ENCODE assay signal across 22 cellular contexts in genomic region chr6:139112146-139112545, GRCh38. TPM values are rescaled to one million over a fixed set of nuclear protein-coding genes. Genes with fewer than 3 reads are reported as not detected.
DNase-seq lines count a peak whose midpoint lies in the region; ATAC-seq and TF ChIP-seq lines count a peak whose summit lies in the region.
"Had no signal": no experiment of that assay in that cellular context is flagged by ENCODE, and none has a peak within 500 bp of the region (broad histone marks: within the 10 kb centered on the region; RNA-seq: fewer than 3 reads in every experiment).

No MANE protein-coding gene starts in this region.

- H3K79me2 ChIP-seq in Loucy (ENCODE audit: insufficient read depth, low read length) = no peaks in the 10 kb centered on the region
- H3K79me2 ChIP-seq in smooth muscle cell (ENCODE audit: low read depth) = no peaks in the 10 kb centered on the region

- H3K4me3 Mint-ChIP-seq in activated CD4-positive, alpha-beta T cell treated with anti-CD3 and anti-CD28 coated beads, Interleukin-2, amount 10 ng/mL, durations not matched to agents 7 days and 5 days = no peak overlapping the region
- H3K4me3 Mint-ChIP-seq in stimulated activated naive CD8-positive, alpha-beta T cell treated with anti-CD3 and anti-CD28 coated beads, Interleukin-15, amount 100 ng/mL, for 72 hours = no peak overlapping the region

- DNase-seq in activated CD4-positive, alpha-beta T cell treated with anti-CD3 and anti-CD28 coated beads, Interleukin-2, amount 10 ng/mL, durations not matched to agents 7 days and 5 days = no peak
- no peak for DNase-seq in activated CD4-positive, alpha-beta T cell treated with anti-CD3 and anti-CD28 coated beads, Interleukin-2, amount 50 U/mL, for 1 hour
- DNase-seq in choroid plexus epithelial cell (ENCODE audit: low read depth) = peak; percentile 28
- no peak for DNase-seq in smooth muscle cell (lab: John Stamatoyannopoulos, UW; ENCODE audit: unreplicated experiment)
- DNase-seq in SW480 (ENCODE audit: low spot score) = no peak
- DNase-seq in A172 (ENCODE audit: low spot score) = no peak
- no peak for DNase-seq in stimulated activated naive CD8-positive, alpha-beta T cell treated with anti-CD3 and anti-CD28 coated beads, Interleukin-15, amount 100 ng/mL, for 72 hours
- DNase-seq: activated CD4-positive, alpha-beta T cell treated with anti-CD3 and anti-CD28 coated beads for 4 hours; activated T-cell treated with anti-CD3 and anti-CD28 coated beads, Interleukin-2, amount 50 U/mL, for 4 hours; hippocampal formation; kidney glomerular epithelial cell; mesenchymal stem cell; NCI-H146; NCI-H774; psoas muscle; SK-N-SH; stimulated activated CD4-positive, alpha-beta T cell treated with anti-CD3 and anti-CD28 coated beads, Interleukin-4, amount 100 ng/mL, for 4 hours had no signal

- ATAC-seq in stimulated activated naive CD8-positive, alpha-beta T cell treated with anti-CD3 and anti-CD28 coated beads, Interleukin-15, amount 100 ng/mL, for 72 hours = no peak
- ATAC-seq: A549; activated T-cell treated with anti-CD3 and anti-CD28 coated beads, Interleukin-2, amount 50 U/mL, for 4 hours; Panc1; psoas muscle had no signal

- peaks cover 68% of the 10 kb centered on the region for H3K4me1 Mint-ChIP-seq in activated CD4-positive, alpha-beta T cell treated with anti-CD3 and anti-CD28 coated beads, Interleukin-2, amount 10 ng/mL, durations not matched to agents 7 days and 5 days
- H3K4me1 Mint-ChIP-seq in stimulated activated naive CD8-positive, alpha-beta T cell treated with anti-CD3 and anti-CD28 coated beads, Interleukin-15, amount 100 ng/mL, for 72 hours = peaks cover 79% of the 10 kb centered on the region

- H3K27ac ChIP-seq in smooth muscle cell (ENCODE audit: low read depth) = peak overlapping the region; percentile 69
- H3K27ac ChIP-seq: A549; BLaER1 treated with 17β-estradiol and CSF1 and Interleukin-3, amounts not matched to agents 10 nM and 100 nM; psoas muscle had no signal

- POLR2A ChIA-PET in activated CD4-positive, alpha-beta T cell treated with anti-CD3 and anti-CD28 coated beads, Interleukin-2, amount 10 ng/mL, durations not matched to agents 7 days and 5 days (lab: Charles Lee) = no interaction called here

- H3K9ac ChIP-seq in Loucy (ENCODE audit: low read depth, low read length, poor library complexity, severe bottlenecking) = no peak overlapping the region
- H3K9ac ChIP-seq in smooth muscle cell (ENCODE audit: low read depth) = no peak overlapping the region
- H3K9ac ChIP-seq: BLaER1 treated with 17β-estradiol and CSF1 and Interleukin-3, amounts not matched to agents 10 nM and 100 nM; SK-N-SH had no signal

- peaks cover 10% of the 10 kb centered on the region for H3K36me3 Mint-ChIP-seq in activated CD4-positive, alpha-beta T cell treated with anti-CD3 and anti-CD28 coated beads, Interleukin-2, amount 10 ng/mL, durations not matched to agents 7 days and 5 days (ENCODE audit: low read depth)

- peak overlapping the region; percentile 66 for H3K4me2 ChIP-seq in Loucy (ENCODE audit: low read depth, low read length, poor library complexity, severe bottlenecking)
- no peak overlapping the region for H3K4me2 ChIP-seq in smooth muscle cell
- H3K4me2 ChIP-seq: A549; BLaER1 treated with 17β-estradiol and CSF1 and Interleukin-3, amounts not matched to agents 10 nM and 100 nM; SK-N-SH had no signal

- H3K4me3 ChIP-seq in Loucy (ENCODE audit: low read length, poor library complexity, severe bottlenecking) (no peak overlapping the region), choroid plexus epithelial cell (ENCODE audit: low read depth, low read length) (no peak overlapping the region), smooth muscle cell (no peak overlapping the region)
- H3K4me3 ChIP-seq: A549; BLaER1 treated with 17β-estradiol and CSF1 and Interleukin-3, amounts not matched to agents 10 nM and 100 nM; psoas muscle; skin epidermis had no signal

- H3K9me3 Mint-ChIP-seq in activated CD4-positive, alpha-beta T cell treated with anti-CD3 and anti-CD28 coated beads, Interleukin-2, amount 10 ng/mL, durations not matched to agents 7 days and 5 days = peaks cover 5% of the 10 kb centered on the region
- peaks cover 0 to 6% of the 10 kb centered on the region in 2 donors for H3K9me3 Mint-ChIP-seq in stimulated activated naive CD8-positive, alpha-beta T cell treated with anti-CD3 and anti-CD28 coated beads, Interleukin-15, amount 100 ng/mL, for 72 hours
- H3K9me3 Mint-ChIP-seq: activated T-cell treated with anti-CD3 and anti-CD28 coated beads, Interleukin-2, amount 50 U/mL, for 4 hours had no signal

- H3K9me2 ChIP-seq in Loucy (replicated peaks; ENCODE audit: low read depth, low read length) = no peaks in the 10 kb centered on the region
- H3K9me2 ChIP-seq: SK-N-SH had no signal

- H3K36me3 ChIP-seq in Loucy (ENCODE audit: insufficient read depth, low read length) (no peaks in the 10 kb centered on the region), smooth muscle cell (ENCODE audit: low read depth) (no peaks in the 10 kb centered on the region)
- H3K36me3 ChIP-seq: BLaER1 treated with 17β-estradiol and CSF1 and Interleukin-3, amounts not matched to agents 10 nM and 100 nM had no signal

- H3K27ac Mint-ChIP-seq in activated CD4-positive, alpha-beta T cell treated with anti-CD3 and anti-CD28 coated beads, Interleukin-2, amount 10 ng/mL, durations not matched to agents 7 days and 5 days = peak overlapping the region; percentile 89
- no peak overlapping the region for H3K27ac Mint-ChIP-seq in stimulated activated naive CD8-positive, alpha-beta T cell treated with anti-CD3 and anti-CD28 coated beads, Interleukin-15, amount 100 ng/mL, for 72 hours

- H3K4me1 ChIP-seq in Loucy (ENCODE audit: insufficient read depth, low read length, poor library complexity, severe bottlenecking) (peaks cover 18% of the 10 kb centered on the region), smooth muscle cell (ENCODE audit: low read depth) (peaks cover 3% of the 10 kb centered on the region)
- H3K4me1 ChIP-seq: A549, psoas muscle had no signal

- no peak overlapping the region for H2AFZ ChIP-seq in Loucy (ENCODE audit: low read length)
- H2AFZ ChIP-seq in smooth muscle cell (ENCODE audit: low read depth) = no peak overlapping the region

- WGBS in smooth muscle cell (ENCODE audit: low lambda C conversion rate) = 71% methylated on average over 3 of the region's 3 CpGs

- CTCF ChIA-PET in activated CD4-positive, alpha-beta T cell treated with anti-CD3 and anti-CD28 coated beads, Interleukin-2, amount 10 ng/mL, durations not matched to agents 7 days and 5 days (lab: Charles Lee) = interaction anchor here (0.8 kb wide), 1 partner anchor 37 kb away, joined by 3 read pairs; no protein-coding TSS in a partner anchor

- H4K20me1 ChIP-seq in Loucy (ENCODE audit: insufficient read depth, low read length, poor library complexity, severe bottlenecking) = no peaks in the 10 kb centered on the region
- H4K20me1 ChIP-seq in smooth muscle cell (ENCODE audit: low read depth) = no peaks in the 10 kb centered on the region
- H4K20me1 ChIP-seq: BLaER1 treated with 17β-estradiol and CSF1 and Interleukin-3, amounts not matched to agents 10 nM and 100 nM had no signal

- H3F3A ChIP-seq in Loucy (ENCODE audit: low read depth) (no peaks in the 10 kb centered on the region), smooth muscle cell (ENCODE audit: low read depth) (no peaks in the 10 kb centered on the region)

- H3K9me3 ChIP-seq in Loucy (ENCODE audit: insufficient read depth, low read depth, low read length) (no peaks in the 10 kb centered on the region), smooth muscle cell (replicated peaks; ENCODE audit: low read depth) (no peaks in the 10 kb centered on the region)
- H3K9me3 ChIP-seq: A549; BLaER1 treated with 17β-estradiol and CSF1 and Interleukin-3, amounts not matched to agents 10 nM and 100 nM; psoas muscle; SK-N-SH had no signal

- no peaks in the 10 kb centered on the region for H3K27me3 Mint-ChIP-seq in activated CD4-positive, alpha-beta T cell treated with anti-CD3 and anti-CD28 coated beads, Interleukin-2, amount 10 ng/mL, durations not matched to agents 7 days and 5 days
- H3K27me3 Mint-ChIP-seq in stimulated activated naive CD8-positive, alpha-beta T cell treated with anti-CD3 and anti-CD28 coated beads, Interleukin-15, amount 100 ng/mL, for 72 hours = no peaks in the 10 kb centered on the region

- H3K27me3 ChIP-seq in Loucy (ENCODE audit: insufficient read depth, low read length, poor library complexity, severe bottlenecking) = no peaks in the 10 kb centered on the region
- H3K27me3 ChIP-seq in smooth muscle cell (ENCODE audit: low read depth) = no peaks in the 10 kb centered on the region
- H3K27me3 ChIP-seq: BLaER1 treated with 17β-estradiol and CSF1 and Interleukin-3, amounts not matched to agents 10 nM and 100 nM had no signal

- TF ChIP-seq CTCF in Loucy (conservative IDR thresholded peaks at IDR 0.05; ENCODE audit: low read length) (no peak), choroid plexus epithelial cell (conservative IDR thresholded peaks at IDR 0.05; ENCODE audit: low read depth, low read length) (no peak), smooth muscle cell (IDR thresholded peaks at IDR 0.05; ENCODE audit: borderline replicate concordance, insufficient read depth, poor library complexity, severe bottlenecking) (no peak)

RNA-seq across cellular contexts. Expression of gene HECA, which starts 22.7 kb away (rescaled TPM):
- 10 to 100 TPM; 59.2 to 60.1 TPM for total RNA-seq in activated CD4-positive, alpha-beta T cell treated with anti-CD3 and anti-CD28 coated beads, Interleukin-2, amount 10 ng/mL, durations not matched to agents 7 days and 5 days
- total RNA-seq in smooth muscle cell = 19.7 and 21.3 TPM in 2 replicates
- 7.2 and 7.7 TPM in 2 replicates for polyA plus RNA-seq in smooth muscle cell
- total RNA-seq in A172 (2014; rRNA removed; shearing (Covaris generic)) = 7.5 and 10.8 TPM in 2 replicates
